23 cellular contexts compared by ENCODE assay signal in genomic region chr2:156703628-156704027, GRCh38.
"Had no signal": no experiment of that assay in that cellular context is flagged by ENCODE, and none has a peak within 500 bp of the region (broad histone marks: within the 10 kb centered on the region; RNA-seq: fewer than 3 reads in every experiment).

No MANE protein-coding gene starts in this region.

- H3K9me3 ChIP-seq: MG63, Peyer's patch had no signal

- H3K4me1 ChIP-seq: Peyer's patch had no signal

- H3K4me3 ChIP-seq: cardiac muscle cell, MG63, Peyer's patch had no signal

- H3K27me3 ChIP-seq: brain microvascular endothelial cell, cardiac muscle cell, MG63, Peyer's patch had no signal

- ATAC-seq: activated CD8-positive, alpha-beta memory T cell treated with anti-CD3 and anti-CD28 coated beads, Interleukin-2, amount 10 ng/mL, durations not matched to agents 7 days and 5 days; activated naive CD4-positive, alpha-beta T cell treated with anti-CD3 and anti-CD28 coated beads, Interleukin-2, amount 50 U/mL, for 72 hours; activated naive CD8-positive, alpha-beta T cell treated with anti-CD3 and anti-CD28 coated beads, Interleukin-2, amount 50 U/mL, for 24 hours had no signal

- H3K27ac ChIP-seq: brain microvascular endothelial cell, cardiac muscle cell, Peyer's patch, RWPE1 had no signal

- H3K36me3 ChIP-seq: brain microvascular endothelial cell, cardiac muscle cell, MG63, Peyer's patch had no signal

- DNase-seq: activated CD4-positive, alpha-beta T cell treated with anti-CD3 and anti-CD28 coated beads, Interleukin-2, amount 10 ng/mL, durations not matched to agents 24 days and 14 days; activated CD4-positive, alpha-beta T cell treated with anti-CD3 and anti-CD28 coated beads, Interleukin-2, amount 50 U/mL, for 48 hours; activated CD4-positive, CD25-positive, alpha-beta regulatory T cell treated with anti-CD3 and anti-CD28 coated beads, Interleukin-2, amount 50 U/mL, for 72 hours; activated CD8-positive, alpha-beta memory T cell treated with anti-CD3 and anti-CD28 coated beads, Interleukin-2, amount 10 ng/mL, durations not matched to agents 7 days and 5 days; activated effector memory CD4-positive, alpha-beta T cell treated with anti-CD3 and anti-CD28 coated beads, Interleukin-2, amount 50 U/mL, for 16 hours; activated naive CD4-positive, alpha-beta T cell treated with Interleukin-2 at 50 U/mL for 16 hours; activated naive CD8-positive, alpha-beta T cell treated with anti-CD3 and anti-CD28 coated beads, Interleukin-2, amount 50 U/mL, for 24 hours; activated T-cell treated with anti-CD3 and anti-CD28 coated beads, Interleukin-2, amount 50 U/mL, for 24 hours; amniotic stem cell; brain microvascular endothelial cell; cerebellar nuclear complex; MG63; MV-4-11; NCI-H1092 treated with DMSO at 0.1 percent for 48 hours; NCI-H1417 treated with DMSO at 0.1 percent for 48 hours; NCI-H1694 treated with DMSO at 0.1 percent for 48 hours; NCI-H2081; NCI-H524; Peyer's patch; SHP77 treated with DMSO at 0.1 percent for 48 hours had no signal
